Comparison of ENCODE assay signal across 15 cellular contexts in genomic region chr4:42628740-42629139, GRCh38. TPM values are rescaled to one million over a fixed set of nuclear protein-coding genes. Genes with fewer than 3 reads are reported as not detected.
DNase-seq lines count a peak whose midpoint lies in the region; ATAC-seq and TF ChIP-seq lines count a peak whose summit lies in the region.
"Had no signal": no experiment of that assay in that cellular context is flagged by ENCODE, and none has a peak within 500 bp of the region (broad histone marks: within the 10 kb centered on the region; RNA-seq: fewer than 3 reads in every experiment).

No MANE protein-coding gene starts in this region.

- POLR2A ChIA-PET in CD8-positive, alpha-beta memory T cell (lab: Charles Lee): interaction anchor here (1.3 kb wide), 1 partner anchor 28 kb away, joined by 6 read pairs; the partner anchor contains the start of gene ATP8A1

- no peak overlapping the region for H3K4me3 ChIP-seq in CD8-positive, alpha-beta memory T cell (ENCODE audit: low read length)
- H3K4me3 ChIP-seq in Karpas-422 (ENCODE audit: low read length) (0 out of 2 replicates have a peak overlapping the region, but pooled peaks have one; percentile 10), gastrocnemius medialis (no peak overlapping the region), endodermal cell (ENCODE audit: low read length) (no peak overlapping the region)
- H3K4me3 ChIP-seq: gastroesophageal sphincter, SJCRH30, thoracic aorta had no signal

- DNase-seq in CD8-positive, alpha-beta memory T cell: no peak
- no peak for DNase-seq in Karpas-422
- no peak for DNase-seq in Right ventricle myocardium superior
- DNase-seq in gastrocnemius medialis: peak in 1 of 2 donors; percentile 45
- no peak for DNase-seq in endodermal cell
- no peak for DNase-seq in caudate nucleus (lab: John Stamatoyannopoulos, UW)
- DNase-seq: activated CD4-positive, alpha-beta memory T cell treated with anti-CD3 and anti-CD28 coated beads, Interleukin-2, amount 10 ng/mL, durations not matched to agents 7 days and 5 days; activated naive CD4-positive, alpha-beta T cell treated with Interleukin-2 at 50 U/mL for 16 hours; cerebellar nuclear complex; GDM1 had no signal

- in situ Hi-C loops in gastrocnemius medialis (cut with MboI; ENCODE audit: low sequenced_read_pairs in 4 of 4): no loop called here

- no peaks in the 10 kb centered on the region for H3K27me3 Mint-ChIP-seq in CD8-positive, alpha-beta memory T cell
- no peaks in the 10 kb centered on the region for H3K27me3 Mint-ChIP-seq in endodermal cell (ENCODE audit: insufficient read depth)
- H3K27me3 Mint-ChIP-seq: activated CD4-positive, alpha-beta memory T cell treated with anti-CD3 and anti-CD28 coated beads, Interleukin-2, amount 10 ng/mL, durations not matched to agents 7 days and 5 days had no signal

- H2AFZ ChIP-seq in Karpas-422 (ENCODE audit: low read length): no peak overlapping the region

- H4K20me1 ChIP-seq in Karpas-422 (ENCODE audit: insufficient read depth, low read depth, low read length): 0 out of 2 replicates have a peak, but pooled peaks cover 3% of the 10 kb centered on the region

- H3K9me2 ChIP-seq in Karpas-422 (replicated peaks; ENCODE audit: insufficient read depth, low read length): no peaks in the 10 kb centered on the region

- H3K9ac ChIP-seq in Karpas-422 (ENCODE audit: low read length) (no peak overlapping the region), endodermal cell (ENCODE audit: extremely low read depth, low read length, poor library complexity, severe bottlenecking) (no peak overlapping the region)

- no peaks in the 10 kb centered on the region for H3K36me3 ChIP-seq in CD8-positive, alpha-beta memory T cell (ENCODE audit: insufficient read depth, low read length)
- H3K36me3 ChIP-seq in Karpas-422 (ENCODE audit: insufficient read depth, low read length) (no peaks in the 10 kb centered on the region; the same call in 1 of the 2 replicates), gastrocnemius medialis (no peaks in the 10 kb centered on the region), endodermal cell (ENCODE audit: control insufficient read depth, insufficient read depth, low read length) (peaks cover under 1% of the 10 kb centered on the region)
- H3K36me3 ChIP-seq: SJCRH30, thoracic aorta had no signal

- peak overlapping the region; percentile 71 to 94 (median 88) for H3K27ac Mint-ChIP-seq in CD8-positive, alpha-beta memory T cell
- no peak overlapping the region for H3K27ac Mint-ChIP-seq in endodermal cell

- peaks cover 91% of the 10 kb centered on the region for H3K79me2 ChIP-seq in Karpas-422 (ENCODE audit: low read length)

- H3K27ac ChIP-seq in CD8-positive, alpha-beta memory T cell (ENCODE audit: low read depth, low read length): no peak overlapping the region
- H3K27ac ChIP-seq in Karpas-422 (ENCODE audit: low read length) (peak overlapping the region; percentile 48), gastrocnemius medialis (peak overlapping the region; percentile 54 to 80 (median 69)), endodermal cell (ENCODE audit: low read depth, low read length) (no peak overlapping the region), caudate nucleus (ENCODE audit: low read depth, low read length) (no peak overlapping the region)
- H3K27ac ChIP-seq: SJCRH30, thoracic aorta had no signal

- CTCF ChIA-PET in CD8-positive, alpha-beta memory T cell (lab: Charles Lee): interaction anchor here (0.7 to 1.5 kb wide), 4 partner anchors 9 to 27 kb away, joined by 3 to 4 read pairs (median 3); no protein-coding TSS in a partner anchor

- TF ChIP-seq CTCF in gastrocnemius medialis (IDR thresholded peaks at IDR 0.05 in 4 of 5, conservative IDR thresholded peaks at IDR 0.05 in 1 of 5) (no peak), endodermal cell (conservative IDR thresholded peaks at IDR 0.05) (no peak)

- intact Hi-C loops in Right ventricle myocardium superior (cut with DNase I): no loop called here
- intact Hi-C loops in gastrocnemius medialis (cut with DNase I; ENCODE audit: low total_unique reads): no loop called here

- H3K4me3 Mint-ChIP-seq in CD8-positive, alpha-beta memory T cell: peak overlapping the region in 5 of 7 donors; percentile 12 to 87 (median 68)
- no peak overlapping the region for H3K4me3 Mint-ChIP-seq in endodermal cell
- H3K4me3 Mint-ChIP-seq: activated CD4-positive, alpha-beta memory T cell treated with anti-CD3 and anti-CD28 coated beads, Interleukin-2, amount 10 ng/mL, durations not matched to agents 7 days and 5 days; CD14-positive monocyte had no signal

- peak overlapping the region; percentile 63 for H3K4me2 ChIP-seq in Karpas-422 (ENCODE audit: low read depth, low read length, poor library complexity, severe bottlenecking)

- no peak for TF ChIP-seq POLR2A in gastrocnemius medialis (IDR thresholded peaks at IDR 0.05)

- H3K27me3 ChIP-seq in CD8-positive, alpha-beta memory T cell (ENCODE audit: insufficient read depth, low read length, poor library complexity, severe bottlenecking): no peaks in the 10 kb centered on the region
- no peaks in the 10 kb centered on the region for H3K27me3 ChIP-seq in Karpas-422 (ENCODE audit: low read length)
- H3K27me3 ChIP-seq in gastrocnemius medialis: no peaks in the 10 kb centered on the region
- H3K27me3 ChIP-seq in endodermal cell (ENCODE audit: control insufficient read depth, insufficient read depth, low read length, poor library complexity, severe bottlenecking): no peaks in the 10 kb centered on the region
- H3K27me3 ChIP-seq: gastroesophageal sphincter had no signal

- 97 to 100% methylated on average over 2 to 4 of the region's 4 CpGs for WGBS in endodermal cell (ENCODE audit: insufficient coverage in 1 of 2, insufficient read length in 1 of 2), 2 experiments

- no peaks in the 10 kb centered on the region for H3K9me3 Mint-ChIP-seq in CD8-positive, alpha-beta memory T cell
- H3K9me3 Mint-ChIP-seq in endodermal cell: no peaks in the 10 kb centered on the region
- H3K9me3 Mint-ChIP-seq: activated CD4-positive, alpha-beta memory T cell treated with anti-CD3 and anti-CD28 coated beads, Interleukin-2, amount 10 ng/mL, durations not matched to agents 7 days and 5 days had no signal

- H3K9me3 ChIP-seq in CD8-positive, alpha-beta memory T cell (ENCODE audit: low read length): no peaks in the 10 kb centered on the region
- H3K9me3 ChIP-seq in Karpas-422 (ENCODE audit: low read length) (no peaks in the 10 kb centered on the region), gastrocnemius medialis (no peaks in the 10 kb centered on the region), endodermal cell (ENCODE audit: control insufficient read depth, low read length) (peaks cover under 1% of the 10 kb centered on the region)
- H3K9me3 ChIP-seq: gastroesophageal sphincter, SJCRH30, thoracic aorta had no signal

- peaks cover 59% of the 10 kb centered on the region for H3K4me1 ChIP-seq in CD8-positive, alpha-beta memory T cell (ENCODE audit: insufficient read depth, low read length)
- H3K4me1 ChIP-seq in Karpas-422 (ENCODE audit: low read length) (peaks cover 92% of the 10 kb centered on the region), gastrocnemius medialis (peaks cover 45 to 61% of the 10 kb centered on the region in 2 donors), endodermal cell (ENCODE audit: control insufficient read depth, insufficient read depth, low read length) (no peaks in the 10 kb centered on the region)
- H3K4me1 ChIP-seq: SJCRH30 had no signal

- ATAC-seq in Right ventricle myocardium superior (ENCODE audit: poor library complexity) (peak; percentile 32), gastrocnemius medialis (peak; percentile 71 to 75), HG03442 (IDR thresholded peaks at IDR 0.05; ENCODE audit: unreplicated experiment) (no peak)

- H3K36me3 Mint-ChIP-seq in CD8-positive, alpha-beta memory T cell: peaks cover 2 to 32% (median 6%) of the 10 kb centered on the region in 3 donors
- peaks cover under 1% of the 10 kb centered on the region for H3K36me3 Mint-ChIP-seq in endodermal cell (ENCODE audit: low read depth)

- H3K4me1 Mint-ChIP-seq in CD8-positive, alpha-beta memory T cell: peaks cover 61 to 82% (median 64%) of the 10 kb centered on the region in 3 donors
- H3K4me1 Mint-ChIP-seq in endodermal cell: peaks cover 37% of the 10 kb centered on the region

RNA-seq across cellular contexts. Expression of gene ATP8A1, which starts 28.2 kb away (rescaled TPM):
- 10 to 100 TPM; 23.3 to 24.4 TPM for total RNA-seq in CD8-positive, alpha-beta memory T cell
- polyA plus RNA-seq in CD8-positive, alpha-beta memory T cell: 13.8 TPM
- 41.7 and 67.2 TPM in 2 replicates for total RNA-seq in Karpas-422 (2014; rRNA removed; shearing (Covaris generic); ENCODE audit: low replicate concordance)
- 19.3 TPM for total RNA-seq in Right ventricle myocardium superior
- 10 to 100 TPM; 23.8 to 74.2 (median 31.1) TPM for total RNA-seq in gastrocnemius medialis
- total RNA-seq in endodermal cell: 10 to 100 TPM; 17.9 to 18.7 TPM
- 12.4 TPM for polyA plus RNA-seq in endodermal cell (2013, experiment 1 of 2)
- 12.4 TPM for polyA plus RNA-seq in endodermal cell (2013, experiment 2 of 2)

Comparison
In these comparisons a context has a peak if more than half of its experiments do, and no peak if none do; other contexts are left out.
1. H3K27ac ChIP-seq: peak in Karpas-422 (single experiment) and gastrocnemius medialis (4 of 4); none in CD8-positive, alpha-beta memory T cell (single experiment), endodermal cell (single experiment) and caudate nucleus (single experiment).